Comparison of ENCODE assay signal across 8 cellular contexts in the genomic region with DNA sequence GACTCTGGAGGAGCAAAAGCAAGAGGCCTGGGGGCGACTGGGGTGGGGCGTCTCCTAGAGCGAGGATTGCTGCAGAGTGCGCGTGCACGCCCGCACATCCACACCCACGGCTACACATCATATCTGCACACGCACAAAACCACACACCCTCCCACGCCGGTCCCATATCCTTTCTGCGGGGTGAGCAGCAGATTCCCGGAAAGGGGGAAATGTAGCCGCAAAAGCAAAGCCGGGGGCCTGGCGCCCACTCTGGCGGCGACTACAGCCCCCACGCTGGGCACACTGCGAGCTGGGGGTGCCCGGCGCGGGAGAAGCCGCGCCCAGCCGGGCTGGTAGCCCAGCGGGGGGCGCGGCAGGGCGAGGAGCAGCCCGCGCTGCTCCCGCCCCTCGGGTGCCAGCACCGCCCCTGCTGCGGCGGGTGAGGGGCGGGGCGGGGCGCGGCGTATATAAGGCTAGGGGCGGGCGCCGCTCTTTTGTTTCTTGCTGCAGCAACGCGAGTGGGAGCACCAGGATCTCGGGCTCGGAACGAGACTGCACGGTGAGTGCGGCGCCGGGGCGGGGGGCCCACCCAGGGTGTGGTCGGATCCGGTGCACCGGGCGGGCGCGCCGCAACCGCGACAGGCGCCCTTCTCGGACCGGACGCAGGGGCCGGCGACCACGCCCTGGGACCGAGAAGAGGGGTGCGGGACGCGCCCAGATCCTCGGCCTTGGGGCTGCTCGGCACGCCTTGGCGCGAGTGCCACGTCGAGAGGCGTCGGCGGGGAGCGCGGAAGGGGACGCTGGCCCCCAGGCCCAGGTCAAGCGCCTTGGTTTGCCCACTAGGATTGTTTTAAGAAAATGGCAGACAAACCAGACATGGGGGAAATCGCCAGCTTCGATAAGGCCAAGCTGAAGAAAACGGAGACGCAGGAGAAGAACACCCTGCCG. TPM values are rescaled to one million over a fixed set of nuclear protein-coding genes. Genes with fewer than 3 reads are reported as not detected.
A peak's percentile ranks its signal among the peaks of the same experiment; 100 is the strongest.
DNase-seq lines count a peak whose midpoint lies in the region; FAIRE-seq and TF ChIP-seq lines count a peak whose summit lies in the region.

TMSB10 (plus strand) TSS at position 476 of the 927 bp plus-strand sequence.

- peak within 1 kb of the TSS; percentile 78 for H3K4me3 ChIP-seq in LNCaP clone FGC (ENCODE audit: low read depth, low read length)
- peak within 1 kb of the TSS; percentile 79 to 94 for H3K4me3 ChIP-seq in neutrophil (ENCODE audit: low read depth in 1 of 2, low read length in 1 of 2)

- TF ChIP-seq CTCF in LNCaP clone FGC (IDR thresholded peaks at IDR 0.05; ENCODE audit: control insufficient read depth, extremely low read depth, insufficient read depth) (peak; percentile 6; the same call in 1 of the 2 replicates), neutrophil (IDR thresholded peaks at IDR 0.05) (peak; percentile 48)

- H3K27me3 ChIP-seq in neutrophil = peaks cover 17% of the 10 kb centered on the region

- peaks cover 24 to 28% of the 10 kb centered on the region in 2 experiments for H3K4me1 ChIP-seq in neutrophil (ENCODE audit: control insufficient read depth in 1 of 2, insufficient read depth in 1 of 2, low read depth in 1 of 2, low read length in 1 of 2)

- FAIRE-seq in frontal cortex (lab: Jason Lieb, UNC) = no peak

- in situ Hi-C loops in G401 (cut with HindIII; ENCODE audit: low sequenced_read_pairs) (no loop called here), SK-MEL-5 (cut with HindIII; ENCODE audit: low pct_unique_long_range_greater_than_20kb, low sequenced_read_pairs) (no loop called here)

- H3K9me3 ChIP-seq in neutrophil = no peaks in the 10 kb centered on the region

- peak within 1 kb of the TSS; percentile 78 for H3K27ac ChIP-seq in neutrophil

- H3K36me3 ChIP-seq in neutrophil = no peaks in the 10 kb centered on the region

- peak; percentile 67 for DNase-seq in G401 (ENCODE audit: low spot score)
- DNase-seq in GOT3 (lab: John Stamatoyannopoulos, UW) = peak; percentile 74
- DNase-seq in LNCaP clone FGC (ENCODE audit: low read depth) = no peak
- peak; percentile 89 for DNase-seq in SK-MEL-5 (ENCODE audit: low read depth, low spot score)
- DNase-seq in activated naive CD4-positive, alpha-beta T cell (lab: John Stamatoyannopoulos, UW) = peak; percentile 80 to 92 (median 88)
- DNase-seq in frontal cortex (ENCODE audit: low spot score in 2 of 2) = peak; percentile 88 to 92
- DNase-seq in superior temporal gyrus (ENCODE audit: extremely low spot score) = peak; percentile 76

RNA-seq across cellular contexts. Expression of gene TMSB10, which starts in this region (rescaled TPM):
- 1,848 and 2,842 TPM in 2 replicates for total RNA-seq in G401 (2014; rRNA removed; shearing (Covaris generic))
- total RNA-seq in SK-MEL-5 (2014; rRNA removed; shearing (Covaris generic)) = 2,807 and 3,205 TPM in 2 replicates
- polyA plus RNA-seq in SK-MEL-5 (2015; cell fraction: cytosol; rRNA removed) = 1,216 and 2,119 TPM in 2 replicates
- polyA plus RNA-seq in SK-MEL-5 (2015; cell fraction: nucleus; rRNA removed) = 98.5 and 120 TPM in 2 replicates
- total RNA-seq in frontal cortex = 5,126 TPM
